In genomic region chr2:9003616-9004337, GRCh38 we compare ENCODE assay signal across 8 cellular contexts. TPM values are rescaled to one million over a fixed set of nuclear protein-coding genes. Genes with fewer than 3 reads are reported as not detected.
DNase-seq lines count a peak whose midpoint lies in the region; ATAC-seq and TF ChIP-seq lines count a peak whose summit lies in the region.

TSS of gene MBOAT2 (minus strand) at chr2:9003684. CDS start at chr2:9003614, 70 bp downstream.

- no peaks in the 10 kb centered on the region for H3K9me3 ChIP-seq in spleen

- no peak for TF ChIP-seq CTCF in spleen (IDR thresholded peaks at IDR 0.05 in 8 of 11, conservative IDR thresholded peaks at IDR 0.05 in 3 of 11)

- H3K27me3 ChIP-seq in spleen (replicated peaks in 1 of 7) = peaks cover 0 to 26% (median 12%) of the 10 kb centered on the region in 7 donors

- intact Hi-C loops in spleen (cut with DNase I; ENCODE audit: low total_unique reads) = no loop called here

- TF ChIP-seq POLR2A in GM18526 (IDR thresholded peaks at IDR 0.05; ENCODE audit: extremely low read depth, insufficient read length) (peak; percentile 78), spleen (IDR thresholded peaks at IDR 0.05) (no peak)

- peak; percentile 83 for ATAC-seq in HG03064 (IDR thresholded peaks at IDR 0.05; ENCODE audit: low read depth, unreplicated experiment)

- peak within 1 kb of the TSS; percentile 46 to 85 (median 66) for H3K4me3 ChIP-seq in spleen

- no peaks in the 10 kb centered on the region for H3K36me3 ChIP-seq in spleen

- H3K27ac ChIP-seq in spleen = peak within 1 kb of the TSS; percentile 59 to 90 (median 76)

- H3K4me1 ChIP-seq in spleen = peaks cover 6 to 56% (median 18%) of the 10 kb centered on the region in 6 donors

- 0 to 2% (median 1%) methylated on average over 15 to 99 of the region's 104 CpGs for WGBS in spleen, 5 donors

- DNase-seq in 8988T (peak; percentile 87), NCI-H2171 treated with DMSO at 0.1 percent for 48 hours (lab: John Stamatoyannopoulos, UW) (peak; percentile 92), islet precursor cell (peak; percentile 97), spleen (peak; percentile 94)
- DNase-seq in activated CD4-positive, CD25-positive, alpha-beta regulatory T cell treated with anti-CD3 and anti-CD28 coated beads, Interleukin-2, amount 50 U/mL, for 16 hours (ENCODE audit: low read depth, low spot score) = peak; percentile 27
- peak; percentile 67 for DNase-seq in central memory CD4-positive, alpha-beta T cell

RNA-seq across cellular contexts. Expression of gene MBOAT2, which starts in this region (rescaled TPM):
- total RNA-seq in spleen = 10 to 100 TPM; 10.4 to 44.1 (median 24.2) TPM
- 1 to 10 TPM; 1.9 to 3.7 (median 1.9) TPM for polyA plus RNA-seq in spleen

Comparison
In these comparisons a context has a peak if more than half of its experiments do, and no peak if none do; other contexts are left out.
1. Peak in every context shown above with its lines: DNase-seq, ATAC-seq, H3K4me3 ChIP-seq and H3K27ac ChIP-seq.
2. DNase-seq: peak in every context shown above with its lines; median percentile 97 in islet precursor cell; 94 in spleen; 92 in NCI-H2171 treated with DMSO at 0.1 percent for 48 hours; 87 in 8988T; 67 in central memory CD4-positive, alpha-beta T cell; 27 in activated CD4-positive, CD25-positive, alpha-beta regulatory T cell treated with anti-CD3 and anti-CD28 coated beads, Interleukin-2, amount 50 U/mL, for 16 hours.